In the genomic region with DNA sequence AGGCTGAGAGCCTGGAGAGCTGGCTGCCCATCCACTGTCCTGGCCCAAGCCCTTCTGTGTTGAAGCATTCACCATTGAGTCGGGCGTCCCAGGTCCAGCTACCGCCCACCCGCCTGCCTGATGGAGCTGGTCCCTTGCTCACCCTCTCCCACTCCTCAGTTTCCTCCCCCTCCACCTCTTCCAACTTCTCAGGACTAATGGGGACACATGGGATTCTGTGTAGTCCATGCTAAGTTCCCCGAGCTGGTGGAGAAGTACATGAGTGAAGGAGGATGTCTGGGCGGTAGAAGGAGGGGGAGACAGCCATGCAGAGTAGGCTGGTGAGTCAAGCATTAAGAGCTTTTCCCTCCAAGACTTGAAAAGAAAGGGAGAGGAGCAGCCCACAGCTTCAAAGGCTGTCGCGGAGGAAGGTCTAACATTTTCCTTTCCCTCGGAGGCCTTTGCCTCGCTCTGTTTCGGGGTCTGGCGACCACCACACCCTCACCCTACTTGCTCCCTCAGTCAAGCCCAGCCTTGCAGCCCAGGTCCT, we compare ENCODE assay signal across 20 cellular contexts. TPM values are rescaled to one million over a fixed set of nuclear protein-coding genes. Genes with fewer than 3 reads are reported as not detected.
DNase-seq lines count a peak whose midpoint lies in the region; ATAC-seq, FAIRE-seq and TF ChIP-seq lines count a peak whose summit lies in the region.
"Had no signal": no experiment of that assay in that cellular context is flagged by ENCODE, and none has a peak within 500 bp of the region (broad histone marks: within the 10 kb centered on the region; RNA-seq: fewer than 3 reads in every experiment).

No MANE protein-coding gene starts in this region.

- H3K4me2 ChIP-seq in BLaER1: peak overlapping the region; percentile 45
- H3K4me2 ChIP-seq: SK-N-SH had no signal

- H3K36me3 ChIP-seq in BLaER1 (no peaks in the 10 kb centered on the region), bronchial epithelial cell (ENCODE audit: control insufficient read depth, insufficient read depth, low read length) (no peaks in the 10 kb centered on the region), lung (ENCODE audit: control insufficient read depth in 2 of 2, insufficient read depth in 2 of 2, low read length in 2 of 2) (no peaks in the 10 kb centered on the region)
- H3K36me3 ChIP-seq: Peyer's patch had no signal

- H3K27me3 ChIP-seq in BLaER1 (no peaks in the 10 kb centered on the region), bronchial epithelial cell (ENCODE audit: control insufficient read depth, insufficient read depth, low read length) (peaks cover 55% of the 10 kb centered on the region), lung (ENCODE audit: control insufficient read depth, insufficient read depth) (no peaks in the 10 kb centered on the region)
- H3K27me3 ChIP-seq: Peyer's patch had no signal

- DNase-seq in HTR-8/SVneo (ENCODE audit: insufficient read length, low spot score) (no peak), bronchial epithelial cell (ENCODE audit: low read depth) (no peak), lung (ENCODE audit: low spot score) (no peak), AG08396 (ENCODE audit: low spot score) (no peak), activated gamma-delta T cell treated with Interleukin-2 at 50 U/mL for 16 hours (no peak), ureter (ENCODE audit: low spot score) (no peak)
- DNase-seq: CD4-positive, CD25-positive, alpha-beta regulatory T cell; DMS79 treated with DMSO at 0.1 percent for 48 hours; H9; KG1; NCI-H1417 treated with DMSO at 0.1 percent for 48 hours; NCI-H2029; NCI-H510A treated with DMSO at 0.1 percent for 48 hours; Peyer's patch; Right ventricle myocardium superior; SK-N-SH had no signal

- TF ChIP-seq CTCF in bronchial epithelial cell (IDR thresholded peaks at IDR 0.05; ENCODE audit: insufficient read depth, low read length, severe bottlenecking): no peak
- TF ChIP-seq CTCF in lung (IDR thresholded peaks at IDR 0.05; ENCODE audit: control extremely low read depth, extremely low read depth): no peak

- H3K27ac ChIP-seq in BLaER1 (no peak overlapping the region), lung (ENCODE audit: low read depth in 1 of 2, low read length in 1 of 2) (peak overlapping the region in 1 of 2 donors; percentile 43)
- H3K27ac ChIP-seq: Peyer's patch had no signal

- H3K4me1 ChIP-seq in BLaER1 (peaks cover 40% of the 10 kb centered on the region), lung (ENCODE audit: control insufficient read depth in 2 of 2, insufficient read depth in 2 of 2, low read length in 2 of 2) (peaks cover 0 to 5% of the 10 kb centered on the region in 2 donors)
- H3K4me1 ChIP-seq: Peyer's patch had no signal

- H3K9me3 ChIP-seq in BLaER1: no peaks in the 10 kb centered on the region
- H3K9me3 ChIP-seq in lung (ENCODE audit: control insufficient read depth in 2 of 2, insufficient read depth in 1 of 2, low read length in 1 of 2): no peaks in the 10 kb centered on the region
- H3K9me3 ChIP-seq: Peyer's patch, SK-N-SH had no signal

- FAIRE-seq in HTR-8/SVneo (lab: Jason Lieb, UNC) (peak; percentile 28), bronchial epithelial cell (lab: Jason Lieb, UNC) (peak; percentile 52)
- FAIRE-seq: A204.1 had no signal

- ATAC-seq in lung (ENCODE audit: insufficient read depth, low FRiP score) (no peak), HG02852 (IDR thresholded peaks at IDR 0.05; ENCODE audit: unreplicated experiment) (no peak)

- no peaks in the 10 kb centered on the region for H4K20me1 ChIP-seq in BLaER1

- no peak overlapping the region for H3K9ac ChIP-seq in BLaER1
- H3K9ac ChIP-seq: SK-N-SH had no signal

- H3K4me3 ChIP-seq in BLaER1 (no peak overlapping the region), bronchial epithelial cell (ENCODE audit: low read depth, low read length) (no peak overlapping the region), lung (peak overlapping the region; percentile 20)
- H3K4me3 ChIP-seq: Peyer's patch had no signal

- 71 to 80% methylated on average over 12 of the region's 12 CpGs for WGBS in lung, 2 donors

RNA-seq across cellular contexts. Expression of gene SLC26A9, which starts 0.6 kb away (rescaled TPM):
- total RNA-seq in bronchial epithelial cell (0.26 TPM in 1 of 2 replicates, not detected in the other), lung (10 to 100 TPM in 1 of 2 donors, under 1 TPM in 1; 0.14 to 30.3 TPM), ureter (0.13 TPM)
- 10 to 100 TPM; 14.2 to 17.3 TPM for polyA plus RNA-seq in lung
- total RNA-seq: CD4-positive, CD25-positive, alpha-beta regulatory T cell; H9; MCF 10A; Peyer's patch had no signal
- polyA plus RNA-seq: CD4-positive, CD25-positive, alpha-beta regulatory T cell; SK-N-SH had no signal
